Comparison of ENCODE assay signal across 8 cellular contexts in the genomic region with DNA sequence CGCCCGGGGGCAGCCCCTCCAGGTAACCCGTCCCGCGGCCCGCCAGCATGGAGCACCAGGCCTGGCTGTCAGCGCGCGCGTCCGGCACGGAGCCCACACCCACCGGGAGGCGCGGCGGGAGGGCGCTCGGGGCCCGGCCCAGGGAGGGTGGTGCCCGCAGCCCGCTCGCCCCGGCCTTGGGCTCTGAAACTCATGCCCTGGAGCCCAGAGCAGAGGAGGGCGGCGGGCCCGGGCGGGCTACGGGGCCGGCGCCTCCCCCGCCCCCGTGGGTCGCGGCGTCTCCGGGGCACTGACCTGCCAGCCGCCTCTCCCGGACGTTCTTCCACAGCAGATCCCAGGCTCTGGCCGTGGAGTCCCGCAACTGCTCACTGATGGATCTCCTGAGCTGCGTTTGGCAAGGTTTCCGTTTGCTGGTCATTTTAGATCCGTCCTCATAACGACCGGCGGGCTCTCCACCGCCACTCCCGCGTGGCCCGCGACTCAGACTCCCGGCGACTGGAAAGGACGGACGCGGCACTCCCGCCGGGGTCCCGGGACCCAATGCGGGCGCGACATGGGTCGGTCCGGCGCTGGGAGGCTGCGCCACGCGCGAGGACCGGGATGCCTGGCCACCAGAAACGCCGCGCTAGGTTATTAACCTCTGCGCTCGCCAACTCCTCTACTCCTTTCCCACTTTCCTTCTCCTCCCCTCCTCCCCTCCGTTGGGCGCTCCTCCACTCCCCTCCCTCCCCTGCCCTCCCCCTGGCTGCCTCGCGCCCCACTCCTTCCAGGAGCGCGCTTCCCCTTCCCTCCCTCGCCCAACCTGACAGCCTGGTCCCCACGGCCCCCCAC.
DNase-seq lines count a peak whose midpoint lies in the region; ATAC-seq and TF ChIP-seq lines count a peak whose summit lies in the region.

No MANE protein-coding gene starts in this region.

- ATAC-seq in sciatic nerve, result peak; percentile 75
- no peak for ATAC-seq in GM18861 (IDR thresholded peaks at IDR 0.05; ENCODE audit: unreplicated experiment)
- ATAC-seq in HG03135 (IDR thresholded peaks at IDR 0.05; ENCODE audit: unreplicated experiment), result no peak
- ATAC-seq in GM18520 (IDR thresholded peaks at IDR 0.05; ENCODE audit: unreplicated experiment), result no peak

- H3K27me3 Mint-ChIP-seq in activated naive CD4-positive, alpha-beta T cell treated with anti-CD3 and anti-CD28 coated beads for 36 hours (ENCODE audit: low read depth), result peaks cover 46% of the 10 kb centered on the region

- H3K27me3 ChIP-seq in H7 (ENCODE audit: control insufficient read depth, insufficient read depth, low read length) (peaks cover 24% of the 10 kb centered on the region), adrenal gland (no peaks in the 10 kb centered on the region), iPS DF 6.9 (ENCODE audit: control insufficient read depth, insufficient read depth, low read length) (peaks cover 5% of the 10 kb centered on the region)

- peak; percentile 79 for DNase-seq in H7
- DNase-seq in adrenal gland, result peak; percentile 62 to 79 (median 71)
- DNase-seq in iPS DF 6.9 (ENCODE audit: low read depth, low spot score), result no peak
- peak; percentile 79 for DNase-seq in sciatic nerve (ENCODE audit: low spot score)
- DNase-seq in activated naive CD4-positive, alpha-beta T cell treated with anti-CD3 and anti-CD28 coated beads for 36 hours, result no peak

- CTCF ChIA-PET in activated naive CD4-positive, alpha-beta T cell treated with anti-CD3 and anti-CD28 coated beads for 36 hours (lab: Charles Lee), result no interaction called here

- H3K9me3 Mint-ChIP-seq in activated naive CD4-positive, alpha-beta T cell treated with anti-CD3 and anti-CD28 coated beads for 36 hours, result no peaks in the 10 kb centered on the region

- H3K4me3 ChIP-seq in H7 (ENCODE audit: insufficient read depth, low read depth, low read length) (peak overlapping the region; percentile 70), adrenal gland (peak overlapping the region; percentile 22 to 91 (median 76)), iPS DF 6.9 (ENCODE audit: low read length) (peak overlapping the region; percentile 73; the same call in 1 of the 2 replicates)

- peak; percentile 20 to 59 for TF ChIP-seq POLR2A in adrenal gland (IDR thresholded peaks at IDR 0.05)

- TF ChIP-seq CTCF in adrenal gland (IDR thresholded peaks at IDR 0.05), result no peak

- intact Hi-C loops in adrenal gland (cut with DNase I) (no loop called here), sciatic nerve (cut with DNase I) (no loop called here)
- intact Hi-C loops in activated naive CD4-positive, alpha-beta T cell treated with anti-CD3 and anti-CD28 coated beads for 36 hours (cut with micrococcal nuclease), result loop anchor here (10.0 kb wide), 1 partner anchor 145 kb away; no protein-coding TSS in a partner anchor

- H3K36me3 ChIP-seq in H7 (replicated peaks; ENCODE audit: control insufficient read depth, insufficient read depth, low read length) (no peaks in the 10 kb centered on the region), adrenal gland (replicated peaks in 1 of 2) (no peaks in the 10 kb centered on the region), iPS DF 6.9 (ENCODE audit: control insufficient read depth, insufficient read depth, low read length) (no peaks in the 10 kb centered on the region)

- H3K9me3 ChIP-seq in adrenal gland (replicated peaks in 1 of 3), result no peaks in the 10 kb centered on the region
- no peaks in the 10 kb centered on the region for H3K9me3 ChIP-seq in iPS DF 6.9 (ENCODE audit: control insufficient read depth, insufficient read depth, low read length)

- H3K4me1 ChIP-seq in adrenal gland (replicated peaks in 1 of 2) (peaks cover 0 to 39% of the 10 kb centered on the region in 2 donors), iPS DF 6.9 (ENCODE audit: control insufficient read depth, insufficient read depth, low read length) (no peaks in the 10 kb centered on the region)

- no peak overlapping the region for H3K27ac Mint-ChIP-seq in activated naive CD4-positive, alpha-beta T cell treated with anti-CD3 and anti-CD28 coated beads for 36 hours

- no peak overlapping the region for H3K4me3 Mint-ChIP-seq in activated naive CD4-positive, alpha-beta T cell treated with anti-CD3 and anti-CD28 coated beads for 36 hours

- 0 to 3% (median 1%) methylated on average over 14 to 83 of the region's 84 CpGs for WGBS in adrenal gland, 4 donors
- no CpG with 5 or more reads among the region's 84 CpGs for WGBS in iPS DF 6.9 (ENCODE audit: insufficient coverage, insufficient read length)

- no peaks in the 10 kb centered on the region for H3K36me3 Mint-ChIP-seq in activated naive CD4-positive, alpha-beta T cell treated with anti-CD3 and anti-CD28 coated beads for 36 hours (ENCODE audit: low read depth)

- peaks cover 2% of the 10 kb centered on the region for H3K4me1 Mint-ChIP-seq in activated naive CD4-positive, alpha-beta T cell treated with anti-CD3 and anti-CD28 coated beads for 36 hours (ENCODE audit: low read depth)

- H3K27ac ChIP-seq in adrenal gland, result peak overlapping the region; percentile 35 to 93 (median 79)
- H3K27ac ChIP-seq in iPS DF 6.9 (ENCODE audit: low read length), result no peak overlapping the region

Comparison
In these comparisons a context has a peak if more than half of its experiments do, and no peak if none do; other contexts are left out.
1. DNase-seq: peak in H7 (single experiment), adrenal gland (7 of 7) and sciatic nerve (single experiment); none in iPS DF 6.9 (single experiment) and activated naive CD4-positive, alpha-beta T cell treated with anti-CD3 and anti-CD28 coated beads for 36 hours (single experiment).
2. Peak in every context shown above with its lines, with median percentiles within 50 percentile points of each other: H3K4me3 ChIP-seq.